Comparison of ENCODE assay signal across 8 cellular contexts in the genomic region with DNA sequence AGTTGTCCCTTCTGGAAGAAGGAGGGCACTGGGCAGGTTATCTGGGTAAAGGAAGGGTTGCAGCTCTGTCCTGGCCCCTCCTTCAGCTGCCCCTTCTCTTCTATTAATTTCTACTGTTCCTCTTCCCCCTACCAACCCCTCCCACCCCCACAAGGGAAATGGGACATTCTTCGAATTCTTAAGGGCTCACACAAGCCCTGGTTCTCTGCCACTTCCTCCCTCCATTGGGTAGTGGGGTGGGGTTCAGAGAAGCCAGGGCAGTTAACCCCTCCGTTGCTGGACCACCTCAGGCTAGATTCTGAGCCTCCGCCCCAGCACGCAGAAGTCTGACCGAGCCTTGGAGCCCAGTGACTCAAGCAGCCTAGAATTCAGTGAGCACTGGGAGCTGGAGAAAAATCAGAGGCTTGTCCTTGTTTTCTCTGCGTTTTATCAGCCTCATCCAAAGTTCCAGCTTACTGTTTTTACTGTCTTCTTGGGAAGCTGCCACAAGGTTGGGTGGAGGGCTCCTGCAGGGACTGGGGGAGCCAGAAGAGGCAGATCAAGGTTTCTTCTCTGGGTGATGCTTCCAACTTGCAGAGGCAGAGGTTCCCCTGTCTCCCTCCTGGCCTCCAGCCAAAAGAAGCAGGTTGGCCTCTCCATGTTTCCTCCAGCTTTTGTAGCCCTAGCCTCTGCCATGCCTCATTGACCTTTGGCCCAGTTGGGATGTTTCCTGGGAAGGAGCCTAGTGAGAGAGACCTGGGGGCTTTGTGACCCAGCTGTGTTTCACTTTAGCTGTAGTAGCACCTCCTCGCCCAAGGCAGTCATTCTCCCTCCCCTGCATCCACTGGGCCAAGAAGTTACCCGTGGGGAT. TPM values are rescaled to one million over a fixed set of nuclear protein-coding genes. Genes with fewer than 3 reads are reported as not detected.
DNase-seq lines count a peak whose midpoint lies in the region; ATAC-seq and TF ChIP-seq lines count a peak whose summit lies in the region.

No MANE protein-coding gene starts in this region.

- H3K4me1 Mint-ChIP-seq in activated naive CD4-positive, alpha-beta T cell treated with anti-CD3 and anti-CD28 coated beads, Interleukin-2, amount 10 ng/mL, durations not matched to agents 7 days and 5 days = peaks cover 93% of the 10 kb centered on the region
- H3K4me1 Mint-ChIP-seq in activated T-cell treated with anti-CD3 and anti-CD28 coated beads, Interleukin-2, amount 50 U/mL, for 4 hours (ENCODE audit: low read depth) = peaks cover 87% of the 10 kb centered on the region

- TF ChIP-seq POLR2A in heart left ventricle (IDR thresholded peaks at IDR 0.05) = no peak

- H3K36me3 Mint-ChIP-seq in activated naive CD4-positive, alpha-beta T cell treated with anti-CD3 and anti-CD28 coated beads, Interleukin-2, amount 10 ng/mL, durations not matched to agents 7 days and 5 days = peaks cover 59% of the 10 kb centered on the region
- H3K36me3 Mint-ChIP-seq in activated T-cell treated with anti-CD3 and anti-CD28 coated beads, Interleukin-2, amount 50 U/mL, for 4 hours (ENCODE audit: insufficient read depth) = peaks cover 10% of the 10 kb centered on the region

- no peak for TF ChIP-seq CTCF in heart left ventricle (IDR thresholded peaks at IDR 0.05)

- peaks cover 0 to 65% (median 28%) of the 10 kb centered on the region in 9 donors for H3K36me3 ChIP-seq in heart left ventricle

- H3K27me3 Mint-ChIP-seq in activated naive CD4-positive, alpha-beta T cell treated with anti-CD3 and anti-CD28 coated beads, Interleukin-2, amount 10 ng/mL, durations not matched to agents 7 days and 5 days = no peaks in the 10 kb centered on the region
- H3K27me3 Mint-ChIP-seq in activated T-cell treated with anti-CD3 and anti-CD28 coated beads, Interleukin-2, amount 50 U/mL, for 4 hours (ENCODE audit: low read depth) = no peaks in the 10 kb centered on the region

- peak overlapping the region; percentile 62 for H3K4me3 Mint-ChIP-seq in activated naive CD4-positive, alpha-beta T cell treated with anti-CD3 and anti-CD28 coated beads, Interleukin-2, amount 10 ng/mL, durations not matched to agents 7 days and 5 days
- H3K4me3 Mint-ChIP-seq in activated T-cell treated with anti-CD3 and anti-CD28 coated beads, Interleukin-2, amount 50 U/mL, for 4 hours = peak overlapping the region; percentile 47

- no peaks in the 10 kb centered on the region for H3K27me3 ChIP-seq in heart left ventricle

- H3K4me1 ChIP-seq in heart left ventricle = peaks cover 9 to 99% (median 81%) of the 10 kb centered on the region in 12 donors

- H3K27ac Mint-ChIP-seq in activated naive CD4-positive, alpha-beta T cell treated with anti-CD3 and anti-CD28 coated beads, Interleukin-2, amount 10 ng/mL, durations not matched to agents 7 days and 5 days = peak overlapping the region; percentile 77

- CTCF ChIA-PET in activated naive CD4-positive, alpha-beta T cell treated with anti-CD3 and anti-CD28 coated beads, Interleukin-2, amount 10 ng/mL, durations not matched to agents 7 days and 5 days (lab: Charles Lee) = interaction anchor here (0.5 to 3.5 kb wide), 5 partner anchors 9 to 1684 kb away, joined by 3 to 14 read pairs (median 4); no protein-coding TSS in a partner anchor

- no peaks in the 10 kb centered on the region for H3K9me3 ChIP-seq in heart left ventricle

- ATAC-seq in activated T-cell treated with anti-CD3 and anti-CD28 coated beads, Interleukin-2, amount 50 U/mL, for 4 hours = no peak
- ATAC-seq in heart left ventricle = peak; percentile 16 to 52 (median 50)
- ATAC-seq in GM21515 (IDR thresholded peaks at IDR 0.05; ENCODE audit: unreplicated experiment) = no peak

- WGBS in heart left ventricle, 4 donors = 23 to 33% (median 28%) methylated on average over 8 of the region's 8 CpGs

- peak overlapping the region in 7 of 12 donors; percentile 4 to 24 (median 21) for H3K4me3 ChIP-seq in heart left ventricle

- intact Hi-C loops in heart left ventricle (cut with DNase I) = loop anchor here in 4 of 10 donors (2.0 to 10.0 kb wide), 4 partner anchors 15 to 275 kb away; partner anchors contain the start of genes PLXDC1 (in 2 of the 4) and FBXO47 (in 1 of the 4)

- DNase-seq in activated naive CD4-positive, alpha-beta T cell treated with anti-CD3 and anti-CD28 coated beads, Interleukin-2, amount 10 ng/mL, durations not matched to agents 7 days and 5 days = peak; percentile 54
- DNase-seq in activated naive CD4-positive, alpha-beta T cell treated with Interleukin-2 at 50 U/mL for 16 hours = no peak
- DNase-seq in activated T-cell treated with anti-CD3 and anti-CD28 coated beads, Interleukin-2, amount 50 U/mL, for 4 hours = no peak
- peak in 3 of 5 donors; percentile 56 to 65 (median 63) for DNase-seq in heart left ventricle
- DNase-seq in retina = peak; percentile 44
- no peak for DNase-seq in NCI-H146 (lab: John Stamatoyannopoulos, UW)
- DNase-seq in cerebellar nuclear complex (lab: John Stamatoyannopoulos, UW) = no peak

- peak overlapping the region; percentile 34 to 87 (median 63) for H3K27ac ChIP-seq in heart left ventricle

- no peaks in the 10 kb centered on the region for H3K9me3 Mint-ChIP-seq in activated naive CD4-positive, alpha-beta T cell treated with anti-CD3 and anti-CD28 coated beads, Interleukin-2, amount 10 ng/mL, durations not matched to agents 7 days and 5 days
- H3K9me3 Mint-ChIP-seq in activated T-cell treated with anti-CD3 and anti-CD28 coated beads, Interleukin-2, amount 50 U/mL, for 4 hours = no peaks in the 10 kb centered on the region

RNA-seq across cellular contexts. Expression of gene LASP1, which starts 10.2 kb away (rescaled TPM):
- total RNA-seq in activated T-cell treated with anti-CD3 and anti-CD28 coated beads, Interleukin-2, amount 50 U/mL, for 4 hours = 100 to 1,000 TPM in 1 of 3 donors, 10 to 100 TPM in 2; 74.7 to 109 (median 88.2) TPM
- 10 to 100 TPM; 23.2 to 88.2 (median 26.7) TPM for total RNA-seq in heart left ventricle
- 10 to 100 TPM; 18.2 to 29.2 TPM for polyA plus RNA-seq in heart left ventricle

RNA-seq across cellular contexts. Expression of gene RPL23, which starts 26.6 kb away (rescaled TPM):
- 1,000 to 10,000 TPM; 2,350 to 2,556 (median 2,362) TPM for total RNA-seq in activated T-cell treated with anti-CD3 and anti-CD28 coated beads, Interleukin-2, amount 50 U/mL, for 4 hours
- 1,000 to 10,000 TPM in 1 of 9 donors, 100 to 1,000 TPM in 8; 698 to 1,018 (median 826) TPM for total RNA-seq in heart left ventricle
- 1,000 to 10,000 TPM; 1,964 to 2,300 TPM for polyA plus RNA-seq in heart left ventricle

RNA-seq across cellular contexts. Expression of gene CWC25, which starts 55.0 kb away (rescaled TPM):
- 10 to 100 TPM; 32.7 to 36.5 (median 32.9) TPM for total RNA-seq in activated T-cell treated with anti-CD3 and anti-CD28 coated beads, Interleukin-2, amount 50 U/mL, for 4 hours
- 10 to 100 TPM in 2 of 9 donors, 1 to 10 TPM in 7; 6.7 to 11.1 (median 8.3) TPM for total RNA-seq in heart left ventricle
- polyA plus RNA-seq in heart left ventricle = 10 to 100 TPM in 1 of 2 donors, 1 to 10 TPM in 1; 9.7 to 10.9 TPM

Comparison
In these comparisons a context has a peak if more than half of its experiments do, and no peak if none do; other contexts are left out.
1. DNase-seq: peak in activated naive CD4-positive, alpha-beta T cell treated with anti-CD3 and anti-CD28 coated beads, Interleukin-2, amount 10 ng/mL, durations not matched to agents 7 days and 5 days (single experiment), heart left ventricle (3 of 5) and retina (single experiment); none in activated naive CD4-positive, alpha-beta T cell treated with Interleukin-2 at 50 U/mL for 16 hours (single experiment), activated T-cell treated with anti-CD3 and anti-CD28 coated beads, Interleukin-2, amount 50 U/mL, for 4 hours (single experiment), NCI-H146 (single experiment) and cerebellar nuclear complex (0 of 2).
2. ATAC-seq: peak in heart left ventricle (4 of 4); none in activated T-cell treated with anti-CD3 and anti-CD28 coated beads, Interleukin-2, amount 50 U/mL, for 4 hours (0 of 2) and GM21515 (single experiment).